ENCODE assay signal across 2 cellular contexts in the genomic region with DNA sequence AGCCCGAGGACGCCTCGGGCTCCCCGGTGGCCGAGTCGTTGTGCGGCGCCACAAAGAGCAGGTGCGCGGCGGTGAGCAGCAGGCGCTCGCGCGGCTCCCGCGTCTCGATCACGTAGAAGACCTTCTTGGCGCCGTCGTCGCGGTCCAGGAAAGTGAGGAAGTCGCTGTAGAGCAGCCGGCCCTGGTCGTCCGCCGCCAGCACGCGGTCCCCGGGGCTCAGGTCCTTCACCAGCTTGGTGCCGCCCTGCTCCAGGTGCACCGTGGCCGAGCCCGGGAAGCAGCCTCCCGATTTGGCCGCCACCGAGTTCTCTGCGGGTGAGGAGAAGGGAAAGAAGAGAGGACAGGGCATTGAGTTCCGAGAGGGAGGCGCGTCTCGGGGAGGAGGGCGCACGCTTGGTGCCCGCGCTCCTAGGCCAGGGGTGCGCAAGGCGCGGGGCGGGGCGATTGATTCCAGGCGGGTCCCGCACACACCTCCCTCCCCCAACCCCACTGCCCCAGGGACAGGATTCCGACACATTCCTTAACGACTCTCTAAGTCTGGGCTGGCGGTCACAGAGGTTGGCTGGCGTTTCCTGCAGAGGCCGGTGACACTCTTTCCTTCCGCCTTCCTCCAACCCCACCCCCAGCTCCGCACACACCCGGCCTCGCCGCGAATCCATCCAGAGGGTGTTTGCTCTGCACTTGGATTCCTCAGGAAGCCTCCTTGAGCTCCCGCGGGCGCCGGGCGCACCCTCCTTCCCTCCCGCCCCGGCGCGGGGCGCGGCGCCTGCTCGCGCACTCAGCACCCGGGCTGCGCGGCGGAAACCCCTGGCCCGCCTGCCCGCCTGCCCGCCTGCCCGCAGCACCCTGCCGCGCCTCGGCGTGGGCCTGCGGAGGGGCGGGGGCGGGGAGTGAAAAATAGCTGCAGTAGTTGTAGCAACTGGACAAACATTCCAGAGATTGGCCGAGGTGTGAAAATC.
TF ChIP-seq lines count a peak whose summit lies in the region.

No MANE protein-coding gene starts in this region.

TF ChIP-seq in A549, 52 proteins besides CTCF, POLR2A, EP300 and RAD21 (continued from another document):
- TF ChIP-seq, protein P1, sequence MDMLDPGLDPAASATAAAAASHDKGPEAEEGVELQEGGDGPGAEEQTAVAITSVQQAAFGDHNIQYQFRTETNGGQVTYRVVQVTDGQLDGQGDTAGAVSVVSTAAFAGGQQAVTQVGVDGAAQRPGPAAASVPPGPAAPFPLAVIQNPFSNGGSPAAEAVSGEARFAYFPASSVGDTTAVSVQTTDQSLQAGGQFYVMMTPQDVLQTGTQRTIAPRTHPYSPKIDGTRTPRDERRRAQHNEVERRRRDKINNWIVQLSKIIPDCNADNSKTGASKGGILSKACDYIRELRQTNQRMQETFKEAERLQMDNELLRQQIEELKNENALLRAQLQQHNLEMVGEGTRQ (IDR thresholded peaks at IDR 0.05) = no peak

TF ChIP-seq in HEK293, 187 proteins besides CTCF, POLR2A, EP300 and RAD21 (continued from another document and continues in another):
- TF ChIP-seq, protein P2, sequence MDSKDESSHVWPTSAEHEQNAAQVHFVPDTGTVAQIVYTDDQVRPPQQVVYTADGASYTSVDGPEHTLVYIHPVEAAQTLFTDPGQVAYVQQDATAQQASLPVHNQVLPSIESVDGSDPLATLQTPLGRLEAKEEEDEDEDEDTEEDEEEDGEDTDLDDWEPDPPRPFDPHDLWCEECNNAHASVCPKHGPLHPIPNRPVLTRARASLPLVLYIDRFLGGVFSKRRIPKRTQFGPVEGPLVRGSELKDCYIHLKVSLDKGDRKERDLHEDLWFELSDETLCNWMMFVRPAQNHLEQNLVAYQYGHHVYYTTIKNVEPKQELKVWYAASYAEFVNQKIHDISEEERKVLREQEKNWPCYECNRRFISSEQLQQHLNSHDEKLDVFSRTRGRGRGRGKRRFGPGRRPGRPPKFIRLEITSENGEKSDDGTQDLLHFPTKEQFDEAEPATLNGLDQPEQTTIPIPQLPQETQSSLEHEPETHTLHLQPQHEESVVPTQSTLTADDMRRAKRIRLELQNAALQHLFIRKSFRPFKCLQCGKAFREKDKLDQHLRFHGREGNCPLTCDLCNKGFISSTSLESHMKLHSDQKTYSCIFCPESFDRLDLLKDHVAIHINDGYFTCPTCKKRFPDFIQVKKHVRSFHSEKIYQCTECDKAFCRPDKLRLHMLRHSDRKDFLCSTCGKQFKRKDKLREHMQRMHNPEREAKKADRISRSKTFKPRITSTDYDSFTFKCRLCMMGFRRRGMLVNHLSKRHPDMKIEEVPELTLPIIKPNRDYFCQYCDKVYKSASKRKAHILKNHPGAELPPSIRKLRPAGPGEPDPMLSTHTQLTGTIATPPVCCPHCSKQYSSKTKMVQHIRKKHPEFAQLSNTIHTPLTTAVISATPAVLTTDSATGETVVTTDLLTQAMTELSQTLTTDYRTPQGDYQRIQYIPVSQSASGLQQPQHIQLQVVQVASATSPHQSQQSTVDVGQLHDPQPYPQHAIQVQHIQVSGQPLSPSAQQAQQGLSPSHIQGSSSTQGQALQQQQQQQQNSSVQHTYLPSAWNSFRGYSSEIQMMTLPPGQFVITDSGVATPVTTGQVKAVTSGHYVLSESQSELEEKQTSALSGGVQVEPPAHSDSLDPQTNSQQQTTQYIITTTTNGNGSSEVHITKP (tag by site-specific recombination; IDR thresholded peaks at IDR 0.05) = 0 out of 2 replicates have a peak, but pooled peaks have one; percentile 11
- TF ChIP-seq ZNF423 (tag by site-specific recombination; IDR thresholded peaks at IDR 0.05) (0 out of 2 replicates have a peak, but pooled peaks have one; percentile 23), ZNF2 (tag by site-specific recombination; IDR thresholded peaks at IDR 0.05) (no peak), ZBTB8A (tag by site-specific recombination; IDR thresholded peaks at IDR 0.05) (peak; percentile 67), ZNF302 (tag by site-specific recombination; IDR thresholded peaks at IDR 0.05; ENCODE audit: low read depth) (no peak), MZF1 (tag by site-specific recombination; IDR thresholded peaks at IDR 0.05; ENCODE audit: borderline replicate concordance) (no peak), ZFHX2 (tag by site-specific recombination; conservative IDR thresholded peaks at IDR 0.05) (peak; percentile 67), ZNF677 (tag by site-specific recombination; IDR thresholded peaks at IDR 0.05) (no peak), ZNF768 (tag by site-specific recombination; IDR thresholded peaks at IDR 0.05) (no peak), ZSCAN16 (tag by site-specific recombination; IDR thresholded peaks at IDR 0.05) (no peak), MEIS1 (CRISPR knock-in tag; IDR thresholded peaks at IDR 0.05; ENCODE audit: borderline replicate concordance) (no peak), ZNF664 (tag by site-specific recombination; IDR thresholded peaks at IDR 0.05) (no peak), ZNF121 (tag by site-specific recombination; IDR thresholded peaks at IDR 0.05) (no peak), SP2 (tag by site-specific recombination; IDR thresholded peaks at IDR 0.05) (0 out of 2 replicates have a peak, but pooled peaks have one; percentile 31), KLF1 (tag by site-specific recombination; IDR thresholded peaks at IDR 0.05) (peak; percentile 50; the same call in 1 of the 2 replicates), ZNF335 (tag by site-specific recombination; conservative IDR thresholded peaks at IDR 0.05) (peak; percentile 68), TRIM28 (IDR thresholded peaks at IDR 0.05; ENCODE audit: borderline replicate concordance, low read length) (peak; percentile 22; the same call in 1 of the 2 replicates), GLIS1 (tag by site-specific recombination; IDR thresholded peaks at IDR 0.05) (peak; percentile 11; the same call in 1 of the 2 replicates), SP3 (tag by site-specific recombination; IDR thresholded peaks at IDR 0.05) (no peak), IKZF3 (tag by site-specific recombination; IDR thresholded peaks at IDR 0.05) (0 out of 2 replicates have a peak, but pooled peaks have one; percentile 7), ZSCAN23 (tag by site-specific recombination; IDR thresholded peaks at IDR 0.05) (no peak), ZEB2 (tag by site-specific recombination; IDR thresholded peaks at IDR 0.05) (no peak), ZNF114 (tag by site-specific recombination; IDR thresholded peaks at IDR 0.05) (no peak), ZNF214 (tag by site-specific recombination; IDR thresholded peaks at IDR 0.05; ENCODE audit: borderline replicate concordance) (no peak), KLF9 (tag by site-specific recombination; IDR thresholded peaks at IDR 0.05; ENCODE audit: low read depth) (no peak), YY2 (tag by site-specific recombination; IDR thresholded peaks at IDR 0.05) (no peak), ZNF174 (tag by site-specific recombination; IDR thresholded peaks at IDR 0.05) (no peak), OVOL3 (tag by site-specific recombination; IDR thresholded peaks at IDR 0.05) (no peak)
- TF ChIP-seq, protein P3, sequence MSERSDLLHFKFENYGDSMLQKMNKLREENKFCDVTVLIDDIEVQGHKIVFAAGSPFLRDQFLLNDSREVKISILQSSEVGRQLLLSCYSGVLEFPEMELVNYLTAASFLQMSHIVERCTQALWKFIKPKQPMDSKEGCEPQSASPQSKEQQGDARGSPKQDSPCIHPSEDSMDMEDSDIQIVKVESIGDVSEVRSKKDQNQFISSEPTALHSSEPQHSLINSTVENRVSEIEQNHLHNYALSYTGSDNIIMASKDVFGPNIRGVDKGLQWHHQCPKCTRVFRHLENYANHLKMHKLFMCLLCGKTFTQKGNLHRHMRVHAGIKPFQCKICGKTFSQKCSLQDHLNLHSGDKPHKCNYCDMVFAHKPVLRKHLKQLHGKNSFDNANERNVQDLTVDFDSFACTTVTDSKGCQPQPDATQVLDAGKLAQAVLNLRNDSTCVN (tag by site-specific recombination; optimal IDR thresholded peaks at IDR 0.05) = peak; percentile 50
- TF ChIP-seq, protein P4, sequence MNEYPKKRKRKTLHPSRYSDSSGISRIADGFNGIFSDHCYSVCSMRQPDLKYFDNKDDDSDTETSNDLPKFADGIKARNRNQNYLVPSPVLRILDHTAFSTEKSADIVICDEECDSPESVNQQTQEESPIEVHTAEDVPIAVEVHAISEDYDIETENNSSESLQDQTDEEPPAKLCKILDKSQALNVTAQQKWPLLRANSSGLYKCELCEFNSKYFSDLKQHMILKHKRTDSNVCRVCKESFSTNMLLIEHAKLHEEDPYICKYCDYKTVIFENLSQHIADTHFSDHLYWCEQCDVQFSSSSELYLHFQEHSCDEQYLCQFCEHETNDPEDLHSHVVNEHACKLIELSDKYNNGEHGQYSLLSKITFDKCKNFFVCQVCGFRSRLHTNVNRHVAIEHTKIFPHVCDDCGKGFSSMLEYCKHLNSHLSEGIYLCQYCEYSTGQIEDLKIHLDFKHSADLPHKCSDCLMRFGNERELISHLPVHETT (tag by site-specific recombination; IDR thresholded peaks at IDR 0.05) = no peak
- TF ChIP-seq, protein P5, sequence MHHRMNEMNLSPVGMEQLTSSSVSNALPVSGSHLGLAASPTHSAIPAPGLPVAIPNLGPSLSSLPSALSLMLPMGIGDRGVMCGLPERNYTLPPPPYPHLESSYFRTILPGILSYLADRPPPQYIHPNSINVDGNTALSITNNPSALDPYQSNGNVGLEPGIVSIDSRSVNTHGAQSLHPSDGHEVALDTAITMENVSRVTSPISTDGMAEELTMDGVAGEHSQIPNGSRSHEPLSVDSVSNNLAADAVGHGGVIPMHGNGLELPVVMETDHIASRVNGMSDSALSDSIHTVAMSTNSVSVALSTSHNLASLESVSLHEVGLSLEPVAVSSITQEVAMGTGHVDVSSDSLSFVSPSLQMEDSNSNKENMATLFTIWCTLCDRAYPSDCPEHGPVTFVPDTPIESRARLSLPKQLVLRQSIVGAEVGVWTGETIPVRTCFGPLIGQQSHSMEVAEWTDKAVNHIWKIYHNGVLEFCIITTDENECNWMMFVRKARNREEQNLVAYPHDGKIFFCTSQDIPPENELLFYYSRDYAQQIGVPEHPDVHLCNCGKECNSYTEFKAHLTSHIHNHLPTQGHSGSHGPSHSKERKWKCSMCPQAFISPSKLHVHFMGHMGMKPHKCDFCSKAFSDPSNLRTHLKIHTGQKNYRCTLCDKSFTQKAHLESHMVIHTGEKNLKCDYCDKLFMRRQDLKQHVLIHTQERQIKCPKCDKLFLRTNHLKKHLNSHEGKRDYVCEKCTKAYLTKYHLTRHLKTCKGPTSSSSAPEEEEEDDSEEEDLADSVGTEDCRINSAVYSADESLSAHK (tag by site-specific recombination; IDR thresholded peaks at IDR 0.05) = no peak
- TF ChIP-seq, protein P6, sequence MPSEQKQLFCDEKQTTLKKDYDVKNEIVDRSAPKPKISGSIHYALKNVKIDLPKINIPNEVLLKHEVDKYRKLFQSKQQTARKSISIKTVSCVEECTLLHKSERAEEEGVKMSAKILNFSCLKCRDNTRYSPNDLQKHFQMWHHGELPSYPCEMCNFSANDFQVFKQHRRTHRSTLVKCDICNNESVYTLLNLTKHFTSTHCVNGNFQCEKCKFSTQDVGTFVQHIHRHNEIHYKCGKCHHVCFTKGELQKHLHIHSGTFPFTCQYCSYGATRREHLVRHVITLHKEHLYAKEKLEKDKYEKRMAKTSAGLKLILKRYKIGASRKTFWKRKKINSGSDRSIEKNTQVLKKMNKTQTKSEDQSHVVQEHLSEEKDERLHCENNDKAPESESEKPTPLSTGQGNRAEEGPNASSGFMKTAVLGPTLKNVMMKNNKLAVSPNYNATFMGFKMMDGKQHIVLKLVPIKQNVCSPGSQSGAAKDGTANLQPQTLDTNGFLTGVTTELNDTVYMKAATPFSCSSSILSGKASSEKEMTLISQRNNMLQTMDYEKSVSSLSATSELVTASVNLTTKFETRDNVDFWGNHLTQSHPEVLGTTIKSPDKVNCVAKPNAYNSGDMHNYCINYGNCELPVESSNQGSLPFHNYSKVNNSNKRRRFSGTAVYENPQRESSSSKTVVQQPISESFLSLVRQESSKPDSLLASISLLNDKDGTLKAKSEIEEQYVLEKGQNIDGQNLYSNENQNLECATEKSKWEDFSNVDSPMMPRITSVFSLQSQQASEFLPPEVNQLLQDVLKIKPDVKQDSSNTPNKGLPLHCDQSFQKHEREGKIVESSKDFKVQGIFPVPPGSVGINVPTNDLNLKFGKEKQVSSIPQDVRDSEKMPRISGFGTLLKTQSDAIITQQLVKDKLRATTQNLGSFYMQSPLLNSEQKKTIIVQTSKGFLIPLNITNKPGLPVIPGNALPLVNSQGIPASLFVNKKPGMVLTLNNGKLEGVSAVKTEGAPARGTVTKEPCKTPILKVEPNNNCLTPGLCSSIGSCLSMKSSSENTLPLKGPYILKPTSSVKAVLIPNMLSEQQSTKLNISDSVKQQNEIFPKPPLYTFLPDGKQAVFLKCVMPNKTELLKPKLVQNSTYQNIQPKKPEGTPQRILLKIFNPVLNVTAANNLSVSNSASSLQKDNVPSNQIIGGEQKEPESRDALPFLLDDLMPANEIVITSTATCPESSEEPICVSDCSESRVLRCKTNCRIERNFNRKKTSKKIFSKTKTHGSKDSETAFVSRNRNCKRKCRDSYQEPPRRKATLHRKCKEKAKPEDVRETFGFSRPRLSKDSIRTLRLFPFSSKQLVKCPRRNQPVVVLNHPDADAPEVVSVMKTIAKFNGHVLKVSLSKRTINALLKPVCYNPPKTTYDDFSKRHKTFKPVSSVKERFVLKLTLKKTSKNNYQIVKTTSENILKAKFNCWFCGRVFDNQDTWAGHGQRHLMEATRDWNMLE (tag by site-specific recombination; conservative IDR thresholded peaks at IDR 0.05; ENCODE audit: low read depth) = no peak
- TF ChIP-seq, protein P7, sequence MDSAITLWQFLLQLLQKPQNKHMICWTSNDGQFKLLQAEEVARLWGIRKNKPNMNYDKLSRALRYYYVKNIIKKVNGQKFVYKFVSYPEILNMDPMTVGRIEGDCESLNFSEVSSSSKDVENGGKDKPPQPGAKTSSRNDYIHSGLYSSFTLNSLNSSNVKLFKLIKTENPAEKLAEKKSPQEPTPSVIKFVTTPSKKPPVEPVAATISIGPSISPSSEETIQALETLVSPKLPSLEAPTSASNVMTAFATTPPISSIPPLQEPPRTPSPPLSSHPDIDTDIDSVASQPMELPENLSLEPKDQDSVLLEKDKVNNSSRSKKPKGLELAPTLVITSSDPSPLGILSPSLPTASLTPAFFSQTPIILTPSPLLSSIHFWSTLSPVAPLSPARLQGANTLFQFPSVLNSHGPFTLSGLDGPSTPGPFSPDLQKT (IDR thresholded peaks at IDR 0.05; ENCODE audit: borderline replicate concordance, low read depth, low read length) = no peak
- TF ChIP-seq, protein P8, sequence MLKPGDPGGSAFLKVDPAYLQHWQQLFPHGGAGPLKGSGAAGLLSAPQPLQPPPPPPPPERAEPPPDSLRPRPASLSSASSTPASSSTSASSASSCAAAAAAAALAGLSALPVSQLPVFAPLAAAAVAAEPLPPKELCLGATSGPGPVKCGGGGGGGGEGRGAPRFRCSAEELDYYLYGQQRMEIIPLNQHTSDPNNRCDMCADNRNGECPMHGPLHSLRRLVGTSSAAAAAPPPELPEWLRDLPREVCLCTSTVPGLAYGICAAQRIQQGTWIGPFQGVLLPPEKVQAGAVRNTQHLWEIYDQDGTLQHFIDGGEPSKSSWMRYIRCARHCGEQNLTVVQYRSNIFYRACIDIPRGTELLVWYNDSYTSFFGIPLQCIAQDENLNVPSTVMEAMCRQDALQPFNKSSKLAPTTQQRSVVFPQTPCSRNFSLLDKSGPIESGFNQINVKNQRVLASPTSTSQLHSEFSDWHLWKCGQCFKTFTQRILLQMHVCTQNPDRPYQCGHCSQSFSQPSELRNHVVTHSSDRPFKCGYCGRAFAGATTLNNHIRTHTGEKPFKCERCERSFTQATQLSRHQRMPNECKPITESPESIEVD (tag by site-specific recombination; IDR thresholded peaks at IDR 0.05) = no peak
